In genomic region chr9:137129456-137130175, GRCh38 we compare ENCODE assay signal across 8 cellular contexts. TPM values are rescaled to one million over a fixed set of nuclear protein-coding genes. Genes with fewer than 3 reads are reported as not detected.
A peak's percentile ranks its signal among the peaks of the same experiment; 100 is the strongest.
DNase-seq lines count a peak whose midpoint lies in the region; ATAC-seq, FAIRE-seq and TF ChIP-seq lines count a peak whose summit lies in the region.

No MANE protein-coding gene starts in this region.

- H3K4me3 ChIP-seq in right cardiac atrium (ENCODE audit: low read length) = peak overlapping the region; percentile 80
- peak overlapping the region; percentile 82 for H3K4me3 ChIP-seq in psoas muscle
- peak overlapping the region; percentile 67 for H3K4me3 ChIP-seq in urinary bladder (ENCODE audit: low read depth, low read length)

- TF ChIP-seq CTCF in psoas muscle (IDR thresholded peaks at IDR 0.05) = no peak

- peak overlapping the region; percentile 95 for H3K27ac Mint-ChIP-seq in T-helper 17 cell

- H3K4me3 Mint-ChIP-seq in T-helper 17 cell = peak overlapping the region; percentile 89

- WGBS in right cardiac atrium = under 1% methylated on average over 86 of the region's 86 CpGs
- WGBS in psoas muscle, 3 donors = 1% methylated on average over 71 to 86 of the region's 86 CpGs
- under 1% methylated on average over 86 of the region's 86 CpGs for whole genome bisulfite sequencing in urinary bladder

- H3K27me3 ChIP-seq in right cardiac atrium (ENCODE audit: control insufficient read depth, insufficient read depth) (no peaks in the 10 kb centered on the region), psoas muscle (ENCODE audit: insufficient read depth in 3 of 3, low read length in 2 of 3) (peaks cover 0 to 35% (median 5%) of the 10 kb centered on the region in 3 donors)

- no peaks in the 10 kb centered on the region for H3K36me3 Mint-ChIP-seq in T-helper 17 cell (ENCODE audit: low read depth)

- H3K27me3 Mint-ChIP-seq in T-helper 17 cell = peaks cover 6% of the 10 kb centered on the region

- peaks cover 4% of the 10 kb centered on the region for H3K4me1 ChIP-seq in right cardiac atrium (ENCODE audit: control insufficient read depth, insufficient read depth, low read length)
- H3K4me1 ChIP-seq in psoas muscle = peaks cover 13% of the 10 kb centered on the region
- H3K4me1 ChIP-seq in urinary bladder (ENCODE audit: insufficient read depth) = no peaks in the 10 kb centered on the region

- TF ChIP-seq POLR2A in GM12892 (IDR thresholded peaks at IDR 0.05; ENCODE audit: low read depth, low read length) = peak; percentile 66

- peak; percentile 98 for FAIRE-seq in GM12892 (lab: Jason Lieb, UNC)

- H3K4me1 Mint-ChIP-seq in T-helper 17 cell = peaks cover 20% of the 10 kb centered on the region

- intact Hi-C loops in right cardiac atrium (cut with DNase I) (no loop called here), psoas muscle (cut with DNase I) (no loop called here)

- DNase-seq in GM12892 (ENCODE audit: insufficient read length) = peak; percentile 93
- DNase-seq in NCI-H146 treated with DMSO at 0.1 percent for 48 hours (lab: John Stamatoyannopoulos, UW; ENCODE audit: unreplicated experiment) = peak; percentile 71
- DNase-seq in T-helper 17 cell = peak; percentile 79 to 84 (median 82)
- DNase-seq in anterior cingulate cortex (lab: John Stamatoyannopoulos, UW) = peak in 57 of 58 donors; percentile 41 to 92 (median 79)
- DNase-seq in right cardiac atrium = peak; percentile 91 to 96 (median 96)
- DNase-seq in psoas muscle = peak; percentile 87 to 91

- no peaks in the 10 kb centered on the region for H3K36me3 ChIP-seq in psoas muscle (ENCODE audit: insufficient read depth in 1 of 2, low read depth in 1 of 2)
- no peaks in the 10 kb centered on the region for H3K36me3 ChIP-seq in urinary bladder (ENCODE audit: insufficient read depth)

- peak overlapping the region; percentile 69 for H3K27ac ChIP-seq in right cardiac atrium (ENCODE audit: low read length)
- H3K27ac ChIP-seq in psoas muscle = no peak overlapping the region
- no peak overlapping the region for H3K27ac ChIP-seq in urinary bladder (ENCODE audit: low read depth)

- ATAC-seq in HG02840 (IDR thresholded peaks at IDR 0.05; ENCODE audit: low FRiP score, unreplicated experiment) (peak; percentile 65), T-helper 17 cell (peak; percentile 95), right cardiac atrium (peak; percentile 98 to 99), psoas muscle (peak; percentile 99)

- H3K9me3 ChIP-seq in T-helper 17 cell (ENCODE audit: control insufficient read depth, low read length, poor library complexity, severe bottlenecking) (no peaks in the 10 kb centered on the region), right cardiac atrium (ENCODE audit: control insufficient read depth, low read length) (no peaks in the 10 kb centered on the region), psoas muscle (no peaks in the 10 kb centered on the region)

RNA-seq across cellular contexts. Expression of gene GRIN1, which starts 9.3 kb away (rescaled TPM):
- 0.17 TPM for polyA plus RNA-seq in GM12892 (2012; ENCODE audit: missing spikeins)
- not detected for total RNA-seq in T-helper 17 cell
- total RNA-seq in right cardiac atrium = under 1 TPM in 1 of 4 donors, not detected in 3; 0.08 TPM
- polyA plus RNA-seq in right cardiac atrium = 0.09 TPM
- total RNA-seq in psoas muscle = not detected
- under 1 TPM in 1 of 3 donors, not detected in 2; 0.06 TPM for polyA plus RNA-seq in psoas muscle
- total RNA-seq in urinary bladder = 0.26 TPM
- polyA plus RNA-seq in urinary bladder = 0.18 TPM

RNA-seq across cellular contexts. Expression of gene DPP7, which starts 15.1 kb away (rescaled TPM):
- polyA plus RNA-seq in GM12892 (2012; ENCODE audit: missing spikeins) = 114 TPM
- total RNA-seq in T-helper 17 cell (100 to 1,000 TPM; 270 to 311 TPM), right cardiac atrium (100 to 1,000 TPM; 211 to 288 (median 239) TPM), psoas muscle (10 to 100 TPM; 43.2 to 75.3 (median 67.5) TPM), urinary bladder (18.5 TPM)
- polyA plus RNA-seq in right cardiac atrium (252 TPM), psoas muscle (10 to 100 TPM; 34.8 to 67.7 (median 61.3) TPM), urinary bladder (162 TPM)

RNA-seq across cellular contexts. Expression of gene LRRC26, which starts 40.2 kb away (rescaled TPM):
- polyA plus RNA-seq in GM12892 (2012; ENCODE audit: missing spikeins) = not detected
- total RNA-seq in T-helper 17 cell = not detected
- total RNA-seq in right cardiac atrium = not detected
- polyA plus RNA-seq in right cardiac atrium = not detected
- total RNA-seq in psoas muscle = not detected
- not detected for polyA plus RNA-seq in psoas muscle
- total RNA-seq in urinary bladder = not detected
- not detected for polyA plus RNA-seq in urinary bladder

RNA-seq across cellular contexts. Expression of gene TMEM210, which starts 42.2 kb away (rescaled TPM):
- polyA plus RNA-seq in GM12892 (2012; ENCODE audit: missing spikeins) = not detected
- not detected for total RNA-seq in T-helper 17 cell
- total RNA-seq in right cardiac atrium = not detected
- not detected for polyA plus RNA-seq in right cardiac atrium
- not detected for total RNA-seq in psoas muscle
- not detected for polyA plus RNA-seq in psoas muscle
- not detected for total RNA-seq in urinary bladder
- not detected for polyA plus RNA-seq in urinary bladder

RNA-seq across cellular contexts. Expression of gene MAN1B1, which starts 42.8 kb away (rescaled TPM):
- polyA plus RNA-seq in GM12892 (2012; ENCODE audit: missing spikeins) = 23.2 TPM
- 10 to 100 TPM; 62.0 to 62.3 TPM for total RNA-seq in T-helper 17 cell
- total RNA-seq in right cardiac atrium = 10 to 100 TPM; 23.9 to 31.3 (median 28.1) TPM
- polyA plus RNA-seq in right cardiac atrium = 24.8 TPM
- 10 to 100 TPM; 13.5 to 18.1 (median 14.4) TPM for total RNA-seq in psoas muscle
- polyA plus RNA-seq in psoas muscle = 10 to 100 TPM; 13.1 to 24.4 (median 21.8) TPM
- total RNA-seq in urinary bladder = 29.1 TPM
- 38.5 TPM for polyA plus RNA-seq in urinary bladder
